ENCODE assay signal across 8 cellular contexts in the genomic region with DNA sequence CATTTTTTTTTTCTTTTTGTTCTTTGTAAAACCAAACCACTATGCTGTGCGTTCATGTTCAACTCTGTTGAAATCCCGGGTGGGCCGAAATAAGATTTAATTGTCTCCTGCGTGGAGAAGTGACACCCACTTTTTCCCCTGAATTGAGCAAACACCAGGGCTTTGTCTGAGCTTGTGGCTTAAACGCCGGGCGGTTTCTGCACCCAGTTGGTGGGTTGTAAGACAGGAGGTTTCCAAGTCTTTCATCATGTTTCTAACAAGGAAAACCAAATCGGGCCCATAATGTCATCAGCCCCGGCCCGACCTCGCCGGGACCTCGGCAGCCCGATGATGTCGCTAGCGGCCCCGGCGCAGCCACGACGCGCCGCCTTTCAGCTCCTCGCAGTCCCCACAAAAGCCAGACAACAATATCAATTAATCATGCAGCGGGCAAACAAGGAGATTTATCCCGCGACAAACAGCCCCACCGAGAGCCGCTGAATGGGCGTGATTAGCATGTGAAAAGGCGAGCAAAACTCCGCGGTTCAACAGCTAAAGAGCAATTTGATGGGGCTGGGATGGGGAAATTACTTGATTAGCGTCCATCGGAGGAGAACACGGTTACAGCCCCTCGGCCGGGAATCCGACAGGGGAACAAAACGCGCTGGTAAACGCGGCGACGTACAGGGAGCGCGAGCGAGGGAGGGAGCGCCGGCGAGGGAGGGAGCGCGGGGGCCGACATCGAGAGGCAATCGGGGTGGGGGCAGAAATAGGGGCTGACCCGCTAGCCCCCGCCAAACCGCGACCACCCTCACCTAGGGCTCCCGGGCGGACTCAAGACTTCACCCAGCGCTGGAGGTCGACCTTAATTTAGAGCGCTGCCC. TPM values are rescaled to one million over a fixed set of nuclear protein-coding genes. Genes with fewer than 3 reads are reported as not detected.
DNase-seq lines count a peak whose midpoint lies in the region; ATAC-seq and TF ChIP-seq lines count a peak whose summit lies in the region.

No MANE protein-coding gene starts in this region.

- no peaks in the 10 kb centered on the region for H3K36me3 ChIP-seq in NT2/D1 (ENCODE audit: insufficient read depth, insufficient read length, low read length)
- no peaks in the 10 kb centered on the region for H3K36me3 ChIP-seq in colonic mucosa
- H3K36me3 ChIP-seq in muscle layer of duodenum (ENCODE audit: control insufficient read depth in 1 of 2, insufficient read depth in 2 of 2, low read length in 2 of 2) = no peaks in the 10 kb centered on the region

- peaks cover 90% of the 10 kb centered on the region for H3K27me3 ChIP-seq in NT2/D1 (ENCODE audit: insufficient read depth, insufficient read length)
- H3K27me3 ChIP-seq in colonic mucosa = peaks cover 77% of the 10 kb centered on the region
- peaks cover 70% of the 10 kb centered on the region for H3K27me3 ChIP-seq in muscle layer of duodenum (ENCODE audit: low read depth, low read length)

- H3K4me3 ChIP-seq in NT2/D1 (ENCODE audit: insufficient read length, low read depth) (peak overlapping the region; percentile 39), colonic mucosa (peak overlapping the region; percentile 47), muscle layer of duodenum (ENCODE audit: low read depth in 1 of 2, low read length in 2 of 2) (peak overlapping the region; percentile 56 to 57)

- H3K9me3 ChIP-seq in NT2/D1 (ENCODE audit: insufficient read depth, low read length) (no peaks in the 10 kb centered on the region), colonic mucosa (no peaks in the 10 kb centered on the region), muscle layer of duodenum (ENCODE audit: control insufficient read depth in 1 of 2, low read length in 2 of 2) (no peaks in the 10 kb centered on the region)

- ATAC-seq in GM21381 (IDR thresholded peaks at IDR 0.05; ENCODE audit: unreplicated experiment) = no peak
- no peak for ATAC-seq in HG02852 (IDR thresholded peaks at IDR 0.05; ENCODE audit: unreplicated experiment)

- DNase-seq in NCI-H2081 (lab: John Stamatoyannopoulos, UW) (peak; percentile 59 to 70), NCI-H2081 treated with DMSO at 0.1 percent for 48 hours (lab: John Stamatoyannopoulos, UW) (no peak), NT2/D1 (ENCODE audit: low read depth, low spot score) (peak; percentile 72), colonic mucosa (peak; percentile 23), activated gamma-delta T cell (lab: John Stamatoyannopoulos, UW) (no peak)

- H3K27ac ChIP-seq in colonic mucosa (no peak overlapping the region), muscle layer of duodenum (ENCODE audit: low read length) (no peak overlapping the region)

- H3K4me1 ChIP-seq in NT2/D1 (ENCODE audit: insufficient read depth, insufficient read length) (no peaks in the 10 kb centered on the region), colonic mucosa (peaks cover 23% of the 10 kb centered on the region), muscle layer of duodenum (ENCODE audit: control insufficient read depth in 1 of 2, insufficient read depth in 2 of 2, low read length in 2 of 2) (peaks cover 0 to 47% of the 10 kb centered on the region in 2 donors)

- TF ChIP-seq CTCF in colonic mucosa (IDR thresholded peaks at IDR 0.05) = no peak

- intact Hi-C loops in colonic mucosa (cut with DNase I) = no loop called here

- peak overlapping the region; percentile 61 for H3K9ac ChIP-seq in NT2/D1 (ENCODE audit: insufficient read length, low read depth)
- peak overlapping the region; percentile 5 to 47 for H3K9ac ChIP-seq in colonic mucosa (ENCODE audit: low read depth in 2 of 2, low read length in 2 of 2)

RNA-seq across cellular contexts. Expression of gene LINC00237, which starts 5.3 kb away (rescaled TPM):
- not detected for total RNA-seq in colonic mucosa

RNA-seq across cellular contexts. Expression of gene KIZ, which starts 25.1 kb away (rescaled TPM):
- total RNA-seq in colonic mucosa = 10 to 100 TPM in 1 of 2 donors, 1 to 10 TPM in 1; 6.3 to 17.1 TPM

Comparison
In these comparisons a context has a peak if more than half of its experiments do, and no peak if none do; other contexts are left out.
1. DNase-seq: peak in NCI-H2081 (2 of 2), NT2/D1 (single experiment) and colonic mucosa (single experiment); none in NCI-H2081 treated with DMSO at 0.1 percent for 48 hours (single experiment) and activated gamma-delta T cell (single experiment).
2. Peak in every context shown above with its lines, with median percentiles within 50 percentile points of each other: H3K4me3 ChIP-seq.